Comparison of ENCODE assay signal across 21 cellular contexts in the genomic region with DNA sequence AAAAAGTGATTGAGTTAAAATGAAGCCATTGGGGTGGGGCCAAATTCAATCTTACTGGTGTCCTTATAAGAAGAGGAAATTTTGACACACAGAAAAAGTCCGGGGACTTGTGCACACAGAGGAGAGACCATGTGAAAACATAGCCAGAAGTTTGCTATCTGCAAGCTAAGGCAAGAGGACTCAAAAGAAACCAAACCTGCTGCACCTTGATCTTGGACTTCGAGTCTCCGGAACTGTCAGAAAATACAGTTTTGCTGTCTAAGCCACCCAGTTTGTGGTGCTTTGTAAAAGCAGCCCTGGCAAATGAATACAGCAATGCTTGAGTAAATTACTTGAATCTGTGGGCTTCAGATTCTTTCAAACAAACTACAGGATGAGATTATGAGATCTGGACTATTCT. TPM values are rescaled to one million over a fixed set of nuclear protein-coding genes. Genes with fewer than 3 reads are reported as not detected.
DNase-seq lines count a peak whose midpoint lies in the region; ATAC-seq and TF ChIP-seq lines count a peak whose summit lies in the region.
"Had no signal": no experiment of that assay in that cellular context is flagged by ENCODE, and none has a peak within 500 bp of the region (broad histone marks: within the 10 kb centered on the region; RNA-seq: fewer than 3 reads in every experiment).

No MANE protein-coding gene starts in this region.

- no peak overlapping the region for H4K5ac ChIP-seq in H9 (ENCODE audit: insufficient read length, low read depth, low read length)

- no peak overlapping the region for H3K4me3 Mint-ChIP-seq in H9
- H3K4me3 Mint-ChIP-seq in activated T-cell treated with anti-CD3 and anti-CD28 coated beads, Interleukin-2, amount 50 U/mL, for 4 hours = no peak overlapping the region
- H3K4me3 Mint-ChIP-seq: CD8-positive, alpha-beta memory T cell had no signal

- H2AFZ ChIP-seq in H9 (ENCODE audit: low read length) (no peak overlapping the region), mesenchymal stem cell (ENCODE audit: low read depth, low read length) (no peak overlapping the region), smooth muscle cell (ENCODE audit: low read depth) (peak overlapping the region; percentile 67)

- H3K4ac ChIP-seq in H9 (ENCODE audit: low read depth, low read length) = no peak overlapping the region
- no peak overlapping the region for H3K4ac ChIP-seq in mesenchymal stem cell (ENCODE audit: low read depth in 1 of 2, low read length in 2 of 2)

- H3K27ac ChIP-seq in H9 (ENCODE audit: insufficient read length, low read depth, low read length) (no peak overlapping the region), SK-N-MC (peak overlapping the region; percentile 100), mesenchymal stem cell (ENCODE audit: low read length, poor library complexity, severe bottlenecking) (no peak overlapping the region), smooth muscle cell (ENCODE audit: low read depth) (peak overlapping the region; percentile 15)
- H3K27ac ChIP-seq: BLaER1 treated with 17β-estradiol and CSF1 and Interleukin-3, amounts not matched to agents 10 nM and 100 nM; KMS-11; SJSA1 had no signal

- H2AK5ac ChIP-seq in H9 (ENCODE audit: insufficient read length, low read length) (no peak overlapping the region), mesenchymal stem cell (ENCODE audit: low read length, severe bottlenecking) (peak overlapping the region; percentile 41)

- H3K79me2 ChIP-seq in H9 (ENCODE audit: insufficient read depth, low read length) = no peaks in the 10 kb centered on the region
- H3K79me2 ChIP-seq in smooth muscle cell (ENCODE audit: low read depth) = no peaks in the 10 kb centered on the region

- H3K4me1 Mint-ChIP-seq in H9 = peaks cover 19 to 24% of the 10 kb centered on the region in 2 experiments
- no peaks in the 10 kb centered on the region for H3K4me1 Mint-ChIP-seq in activated T-cell treated with anti-CD3 and anti-CD28 coated beads, Interleukin-2, amount 50 U/mL, for 4 hours (ENCODE audit: low read depth)

- no peaks in the 10 kb centered on the region for H3K9me3 ChIP-seq in H9 (ENCODE audit: control insufficient read depth, low read depth, low read length)
- H3K9me3 ChIP-seq in SK-N-MC (ENCODE audit: low read depth, low read length) = peaks cover 7% of the 10 kb centered on the region; the same call in 1 of the 2 replicates
- H3K9me3 ChIP-seq in mesenchymal stem cell (ENCODE audit: control insufficient read depth, low read length) = no peaks in the 10 kb centered on the region
- no peaks in the 10 kb centered on the region for H3K9me3 ChIP-seq in smooth muscle cell (replicated peaks; ENCODE audit: low read depth)
- H3K9me3 ChIP-seq: BLaER1 treated with 17β-estradiol and CSF1 and Interleukin-3, amounts not matched to agents 10 nM and 100 nM; Peyer's patch; SJSA1 had no signal

- H3K4me1 ChIP-seq in H9 (ENCODE audit: insufficient read depth, low read length) (no peaks in the 10 kb centered on the region), mesenchymal stem cell (ENCODE audit: control insufficient read depth, insufficient read depth, low read depth, low read length) (peaks cover 10% of the 10 kb centered on the region), smooth muscle cell (ENCODE audit: low read depth) (peaks cover 19% of the 10 kb centered on the region)
- H3K4me1 ChIP-seq: Peyer's patch had no signal

- no CpG with 5 or more reads among the region's 3 CpGs for WGBS in H9 (ENCODE audit: extremely low coverage, insufficient read length, low lambda C conversion rate)
- 96% methylated on average over 3 of the region's 3 CpGs for WGBS in mesenchymal stem cell
- 68% methylated on average over 3 of the region's 3 CpGs for WGBS in smooth muscle cell (ENCODE audit: low lambda C conversion rate)

- H3K36me3 ChIP-seq in SK-N-MC (ENCODE audit: insufficient read depth, low read length) = peaks cover 5% of the 10 kb centered on the region; the same call in 1 of the 2 replicates
- no peaks in the 10 kb centered on the region for H3K36me3 ChIP-seq in mesenchymal stem cell (ENCODE audit: control insufficient read depth in 1 of 2, insufficient read depth in 2 of 2, low read depth in 1 of 2, low read length in 2 of 2)
- no peaks in the 10 kb centered on the region for H3K36me3 ChIP-seq in smooth muscle cell (ENCODE audit: low read depth)
- H3K36me3 ChIP-seq: BLaER1 treated with 17β-estradiol and CSF1 and Interleukin-3, amounts not matched to agents 10 nM and 100 nM; Peyer's patch; SJSA1 had no signal

- H3K27me3 Mint-ChIP-seq in H9 (ENCODE audit: low read depth) = peaks cover 10% of the 10 kb centered on the region
- H3K27me3 Mint-ChIP-seq in activated T-cell treated with anti-CD3 and anti-CD28 coated beads, Interleukin-2, amount 50 U/mL, for 4 hours (ENCODE audit: low read depth) = peaks cover 12% of the 10 kb centered on the region

- H3K18ac ChIP-seq in H9 (ENCODE audit: insufficient read length, low read depth, low read length) (no peak overlapping the region), mesenchymal stem cell (ENCODE audit: low read depth in 1 of 2, low read length in 2 of 2) (no peak overlapping the region)

- no peak overlapping the region for H2BK15ac ChIP-seq in H9 (ENCODE audit: low read depth, low read length)
- H2BK15ac ChIP-seq in mesenchymal stem cell (ENCODE audit: low read depth, poor library complexity, severe bottlenecking) = no peak overlapping the region

- H3T11ph ChIP-seq in H9 (ENCODE audit: low read length) = no peak overlapping the region

- H4K91ac ChIP-seq in H9 (ENCODE audit: insufficient read length, low read depth, low read length) (no peak overlapping the region), mesenchymal stem cell (ENCODE audit: low read length) (no peak overlapping the region)

- H2BK20ac ChIP-seq in H9 (ENCODE audit: low read depth, low read length, poor library complexity, severe bottlenecking) = peak overlapping the region; percentile 49

- H2BK5ac ChIP-seq in H9 (ENCODE audit: insufficient read length, low read length) = no peak overlapping the region
- H2BK5ac ChIP-seq in mesenchymal stem cell (ENCODE audit: low read depth, low read length, poor library complexity, severe bottlenecking) = no peak overlapping the region

- H3K56ac ChIP-seq in H9 (ENCODE audit: insufficient read length, low read depth, low read length) = no peak overlapping the region

- H2BK12ac ChIP-seq in H9 (ENCODE audit: insufficient read length, low read depth, low read length) (no peak overlapping the region), mesenchymal stem cell (ENCODE audit: low read length in 2 of 2) (no peak overlapping the region)

- H2BK120ac ChIP-seq in H9 (ENCODE audit: low read depth, low read length, poor library complexity, severe bottlenecking) (no peak overlapping the region), mesenchymal stem cell (ENCODE audit: low read depth, low read length) (no peak overlapping the region)

- peaks cover 5% of the 10 kb centered on the region for H3F3A ChIP-seq in smooth muscle cell (ENCODE audit: low read depth)

- H3K23ac ChIP-seq in H9 (ENCODE audit: insufficient read length, low read depth, low read length) = no peak overlapping the region
- no peak overlapping the region for H3K23ac ChIP-seq in mesenchymal stem cell (ENCODE audit: low read length in 2 of 2)

- no peaks in the 10 kb centered on the region for H3K36me3 Mint-ChIP-seq in H9 (ENCODE audit: insufficient read depth in 1 of 3, low read depth in 3 of 3)
- H3K36me3 Mint-ChIP-seq in activated T-cell treated with anti-CD3 and anti-CD28 coated beads, Interleukin-2, amount 50 U/mL, for 4 hours (ENCODE audit: insufficient read depth) = no peaks in the 10 kb centered on the region
- H3K36me3 Mint-ChIP-seq: CD8-positive, alpha-beta memory T cell had no signal

- no peak overlapping the region for H3K9ac ChIP-seq in H9 (ENCODE audit: extremely low read depth, insufficient read length, low read length)
- peak overlapping the region; percentile 78 for H3K9ac ChIP-seq in SK-N-MC (ENCODE audit: insufficient read length)
- H3K9ac ChIP-seq in mesenchymal stem cell (ENCODE audit: low read length) = no peak overlapping the region
- H3K9ac ChIP-seq in smooth muscle cell (ENCODE audit: low read depth) = no peak overlapping the region
- H3K9ac ChIP-seq: BLaER1 treated with 17β-estradiol and CSF1 and Interleukin-3, amounts not matched to agents 10 nM and 100 nM; KMS-11 had no signal

- H3K4me2 ChIP-seq in H9 (ENCODE audit: insufficient read depth, insufficient read length, low read length) = no peak overlapping the region
- H3K4me2 ChIP-seq in mesenchymal stem cell (ENCODE audit: low read length, poor library complexity, severe bottlenecking) = no peak overlapping the region
- peak overlapping the region; percentile 8 for H3K4me2 ChIP-seq in smooth muscle cell
- H3K4me2 ChIP-seq: BLaER1 treated with 17β-estradiol and CSF1 and Interleukin-3, amounts not matched to agents 10 nM and 100 nM; KMS-11 had no signal

- H3K14ac ChIP-seq in H9 (ENCODE audit: insufficient read depth, low read length) (no peak overlapping the region), mesenchymal stem cell (ENCODE audit: low read length in 2 of 2) (no peak overlapping the region)

- H4K20me1 ChIP-seq in H9 (ENCODE audit: control insufficient read depth, insufficient read depth, insufficient read length) (no peaks in the 10 kb centered on the region), smooth muscle cell (ENCODE audit: low read depth) (no peaks in the 10 kb centered on the region)
- H4K20me1 ChIP-seq: BLaER1 treated with 17β-estradiol and CSF1 and Interleukin-3, amounts not matched to agents 10 nM and 100 nM had no signal

- H3K27ac Mint-ChIP-seq in H9 = no peak overlapping the region
- H3K27ac Mint-ChIP-seq: CD8-positive, alpha-beta memory T cell had no signal

- H4K8ac ChIP-seq in H9 (replicated peaks; ENCODE audit: insufficient read length, low read depth, low read length) (no peak overlapping the region), mesenchymal stem cell (ENCODE audit: low read length) (no peak overlapping the region)

- H3K4me3 ChIP-seq in SK-N-MC (peak overlapping the region; percentile 56), mesenchymal stem cell (ENCODE audit: insufficient read depth in 1 of 2, low read depth in 1 of 2, low read length in 2 of 2) (no peak overlapping the region), smooth muscle cell (no peak overlapping the region)
- H3K4me3 ChIP-seq: BLaER1 treated with 17β-estradiol and CSF1 and Interleukin-3, amounts not matched to agents 10 nM and 100 nM; Peyer's patch; SJSA1 had no signal

- no peak for DNase-seq in H9
- DNase-seq in SK-N-MC (ENCODE audit: low read depth, low spot score) = no peak
- DNase-seq in mesenchymal stem cell = no peak
- DNase-seq in smooth muscle cell (lab: John Stamatoyannopoulos, UW; ENCODE audit: unreplicated experiment) = no peak
- DNase-seq in activated T-cell treated with anti-CD3 and anti-CD28 coated beads, Interleukin-2, amount 50 U/mL, for 4 hours = no peak
- DNase-seq in SW 1271 (lab: John Stamatoyannopoulos, UW) = no peak
- no peak for DNase-seq in kidney glomerular epithelial cell (lab: John Stamatoyannopoulos, UW)
- no peak for DNase-seq in dermis blood vessel endothelial cell
- DNase-seq: CD8-positive, alpha-beta memory T cell; GDM1; MV-4-11; NCI-H1105 treated with DMSO at 0.1 percent for 48 hours; NCI-H2029 treated with DMSO at 0.1 percent for 48 hours; NCI-H345; NCI-H524; NCI-H774; NK-92 treated with Interleukin-12 subunit alpha and Interleukin-12 subunit beta, amount 100 ng/mL, for 24 hours; Peyer's patch had no signal

- H3K27me3 ChIP-seq in H9 (ENCODE audit: insufficient read depth, low read length) = no peaks in the 10 kb centered on the region
- no peaks in the 10 kb centered on the region for H3K27me3 ChIP-seq in mesenchymal stem cell (ENCODE audit: control insufficient read depth in 1 of 2, insufficient read depth in 1 of 2, low read length in 2 of 2)
- H3K27me3 ChIP-seq in smooth muscle cell (ENCODE audit: low read depth) = no peaks in the 10 kb centered on the region
- H3K27me3 ChIP-seq: BLaER1 treated with 17β-estradiol and CSF1 and Interleukin-3, amounts not matched to agents 10 nM and 100 nM; Peyer's patch; SJSA1 had no signal

- H3K23me2 ChIP-seq in H9 (ENCODE audit: insufficient read length, low read depth, low read length, poor library complexity, severe bottlenecking) = peaks cover 10% of the 10 kb centered on the region

- no peaks in the 10 kb centered on the region; a peak in 1 of 5 replicates for H3K9me3 Mint-ChIP-seq in H9
- H3K9me3 Mint-ChIP-seq in activated T-cell treated with anti-CD3 and anti-CD28 coated beads, Interleukin-2, amount 50 U/mL, for 4 hours = no peaks in the 10 kb centered on the region
- H3K9me3 Mint-ChIP-seq: CD8-positive, alpha-beta memory T cell had no signal

- TF ChIP-seq CTCF in H9 (conservative IDR thresholded peaks at IDR 0.05) (no peak), smooth muscle cell (IDR thresholded peaks at IDR 0.05; ENCODE audit: borderline replicate concordance, insufficient read depth, poor library complexity, severe bottlenecking) (no peak)

- H3K79me1 ChIP-seq in H9 (ENCODE audit: insufficient read depth, low read depth, low read length, poor library complexity, severe bottlenecking) (no peaks in the 10 kb centered on the region), mesenchymal stem cell (replicated peaks; ENCODE audit: low read length, poor library complexity, severe bottlenecking) (no peaks in the 10 kb centered on the region)

- ATAC-seq in activated T-cell treated with anti-CD3 and anti-CD28 coated beads, Interleukin-2, amount 50 U/mL, for 4 hours = no peak

RNA-seq across cellular contexts. Expression of gene SSR3, which starts 53.7 kb away (rescaled TPM):
- total RNA-seq in H9 (2021) (176 and 177 TPM in 2 replicates), smooth muscle cell (325 and 386 TPM in 2 replicates), dermis blood vessel endothelial cell (290 and 364 TPM in 2 replicates)
- polyA plus RNA-seq in mesenchymal stem cell (2013, experiment 1 of 2) = 238 TPM
- 261 TPM for polyA plus RNA-seq in mesenchymal stem cell (2013, experiment 2 of 2)
- 337 and 370 TPM in 2 replicates for polyA plus RNA-seq in smooth muscle cell
- total RNA-seq in activated T-cell treated with anti-CD3 and anti-CD28 coated beads, Interleukin-2, amount 50 U/mL, for 4 hours = 100 to 1,000 TPM; 133 to 153 (median 138) TPM

Comparison
In these comparisons a context has a peak if more than half of its experiments do, and no peak if none do; other contexts are left out.
1. H3K27ac ChIP-seq: peak in SK-N-MC (single experiment) and smooth muscle cell (single experiment); none in H9 (single experiment) and mesenchymal stem cell (single experiment).